In the genomic region with DNA sequence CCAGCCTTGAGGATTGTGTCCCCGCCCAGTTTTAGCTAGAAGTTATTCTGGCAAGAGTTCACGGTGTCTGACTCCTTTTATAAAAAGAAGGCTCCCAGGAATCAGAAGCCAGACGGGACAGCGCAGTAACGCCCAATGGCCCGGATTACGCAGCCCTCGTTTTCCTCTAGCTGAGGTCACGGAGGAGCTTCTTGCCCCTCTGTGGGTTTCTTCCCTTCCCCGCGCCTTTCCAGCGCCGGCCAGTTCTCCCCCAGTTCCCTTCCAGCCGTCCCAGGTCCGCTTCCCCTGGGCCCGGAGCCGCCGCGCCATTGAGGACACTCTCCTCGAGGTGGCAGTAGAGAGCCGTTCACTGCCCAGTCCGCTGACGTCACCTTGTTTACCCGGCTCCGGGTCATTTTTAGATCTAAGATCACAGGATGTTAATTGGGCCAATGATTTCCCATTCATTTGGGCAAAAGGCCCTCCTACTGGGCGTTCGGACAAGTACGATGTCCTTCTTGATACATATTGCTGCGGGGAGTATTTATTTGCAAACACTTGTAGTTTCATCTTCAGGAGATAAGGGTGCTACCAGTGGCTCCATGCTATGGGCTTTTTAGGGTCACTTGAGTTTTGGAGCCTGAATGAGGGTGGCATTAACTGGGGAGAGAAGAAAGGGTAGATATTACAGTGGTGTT, we compare ENCODE assay signal across 1 cellular context.
TF ChIP-seq lines count a peak whose summit lies in the region.

No MANE protein-coding gene starts in this region.

TF ChIP-seq in HepG2, 621 proteins besides CTCF, POLR2A, EP300 and RAD21 (continued from another document and continues in another):
- TF ChIP-seq, protein P1, sequence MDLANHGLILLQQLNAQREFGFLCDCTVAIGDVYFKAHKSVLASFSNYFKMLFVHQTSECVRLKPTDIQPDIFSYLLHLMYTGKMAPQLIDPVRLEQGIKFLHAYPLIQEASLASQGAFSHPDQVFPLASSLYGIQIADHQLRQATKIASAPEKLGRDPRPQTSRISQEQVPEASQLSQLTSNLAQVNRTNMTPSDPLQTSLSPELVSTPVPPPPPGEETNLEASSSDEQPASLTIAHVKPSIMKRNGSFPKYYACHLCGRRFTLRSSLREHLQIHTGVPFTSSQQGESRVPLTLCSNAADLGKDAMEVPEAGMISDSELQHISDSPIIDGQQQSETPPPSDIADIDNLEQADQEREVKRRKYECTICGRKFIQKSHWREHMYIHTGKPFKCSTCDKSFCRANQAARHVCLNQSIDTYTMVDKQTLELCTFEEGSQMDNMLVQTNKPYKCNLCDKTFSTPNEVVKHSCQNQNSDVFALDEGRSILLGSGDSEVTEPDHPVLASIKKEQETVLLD (CRISPR knock-in tag; IDR thresholded peaks at IDR 0.05; ENCODE audit: low read depth) = no peak
- TF ChIP-seq RELA (CRISPR knock-in tag; IDR thresholded peaks at IDR 0.05) (peak; percentile 82; the same call in 1 of the 2 replicates), U2AF1 (optimal IDR thresholded peaks at IDR 0.05; ENCODE audit: low read depth, low read length) (peak; percentile 88), ZNF180 (CRISPR knock-in tag; IDR thresholded peaks at IDR 0.05; ENCODE audit: borderline replicate concordance, low read depth) (no peak), ZNF3 (CRISPR knock-in tag; IDR thresholded peaks at IDR 0.05) (0 out of 2 replicates have a peak, but pooled peaks have one; percentile 49), THAP11 (CRISPR knock-in tag; IDR thresholded peaks at IDR 0.05) (no peak), MEF2D (CRISPR knock-in tag; IDR thresholded peaks at IDR 0.05) (peak; percentile 54; the same call in 1 of the 2 replicates), MAFK (conservative IDR thresholded peaks at IDR 0.05 in 1 of 2, IDR thresholded peaks at IDR 0.05 in 1 of 2; ENCODE audit: low read length in 2 of 2) (0 out of 4 replicates have a peak, but pooled peaks have one; percentile 0 to 5), ZNF644 (CRISPR knock-in tag; IDR thresholded peaks at IDR 0.05; ENCODE audit: low read depth) (peak; percentile 55; the same call in 1 of the 2 replicates), ZNF225 (CRISPR knock-in tag; IDR thresholded peaks at IDR 0.05) (no peak), ZMYM2 (CRISPR knock-in tag; IDR thresholded peaks at IDR 0.05) (0 out of 2 replicates have a peak, but pooled peaks have one; percentile 10), SPEN (CRISPR knock-in tag; IDR thresholded peaks at IDR 0.05; ENCODE audit: low read depth) (no peak), ZNF747 (CRISPR knock-in tag; IDR thresholded peaks at IDR 0.05; ENCODE audit: borderline replicate concordance) (no peak; the same call in 1 of the 2 replicates), ZNF460 (CRISPR knock-in tag; IDR thresholded peaks at IDR 0.05; ENCODE audit: borderline replicate concordance) (no peak), FOXA3 (CRISPR knock-in tag; IDR thresholded peaks at IDR 0.05) (peak; percentile 97), ZNF224 (CRISPR knock-in tag; IDR thresholded peaks at IDR 0.05) (no peak), SIX4 (CRISPR knock-in tag; IDR thresholded peaks at IDR 0.05) (peak; percentile 24; the same call in 1 of the 2 replicates), ZNF44 (CRISPR knock-in tag; IDR thresholded peaks at IDR 0.05) (no peak), ZNF441 (CRISPR knock-in tag; IDR thresholded peaks at IDR 0.05; ENCODE audit: borderline replicate concordance) (no peak), ZMYM3 (CRISPR knock-in tag; IDR thresholded peaks at IDR 0.05) (peak; percentile 89), ZNF670 (CRISPR knock-in tag; IDR thresholded peaks at IDR 0.05; ENCODE audit: borderline replicate concordance) (no peak), ZNF567 (CRISPR knock-in tag; IDR thresholded peaks at IDR 0.05; ENCODE audit: borderline replicate concordance) (no peak; the same call in 1 of the 2 replicates), HDAC1 (CRISPR knock-in tag; IDR thresholded peaks at IDR 0.05) (peak; percentile 59; the same call in 1 of the 2 replicates), RNF2 (conservative IDR thresholded peaks at IDR 0.05; ENCODE audit: low read depth) (no peak), ZNF546 (CRISPR knock-in tag; conservative IDR thresholded peaks at IDR 0.05) (no peak), RFX3 (CRISPR knock-in tag; IDR thresholded peaks at IDR 0.05) (no peak), NR3C1 (CRISPR knock-in tag; IDR thresholded peaks at IDR 0.05) (no peak)
- TF ChIP-seq, protein P2, sequence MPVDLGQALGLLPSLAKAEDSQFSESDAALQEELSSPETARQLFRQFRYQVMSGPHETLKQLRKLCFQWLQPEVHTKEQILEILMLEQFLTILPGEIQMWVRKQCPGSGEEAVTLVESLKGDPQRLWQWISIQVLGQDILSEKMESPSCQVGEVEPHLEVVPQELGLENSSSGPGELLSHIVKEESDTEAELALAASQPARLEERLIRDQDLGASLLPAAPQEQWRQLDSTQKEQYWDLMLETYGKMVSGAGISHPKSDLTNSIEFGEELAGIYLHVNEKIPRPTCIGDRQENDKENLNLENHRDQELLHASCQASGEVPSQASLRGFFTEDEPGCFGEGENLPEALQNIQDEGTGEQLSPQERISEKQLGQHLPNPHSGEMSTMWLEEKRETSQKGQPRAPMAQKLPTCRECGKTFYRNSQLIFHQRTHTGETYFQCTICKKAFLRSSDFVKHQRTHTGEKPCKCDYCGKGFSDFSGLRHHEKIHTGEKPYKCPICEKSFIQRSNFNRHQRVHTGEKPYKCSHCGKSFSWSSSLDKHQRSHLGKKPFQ (CRISPR knock-in tag; IDR thresholded peaks at IDR 0.05; ENCODE audit: insufficient replicate concordance) = no peak
- TF ChIP-seq, protein P3, sequence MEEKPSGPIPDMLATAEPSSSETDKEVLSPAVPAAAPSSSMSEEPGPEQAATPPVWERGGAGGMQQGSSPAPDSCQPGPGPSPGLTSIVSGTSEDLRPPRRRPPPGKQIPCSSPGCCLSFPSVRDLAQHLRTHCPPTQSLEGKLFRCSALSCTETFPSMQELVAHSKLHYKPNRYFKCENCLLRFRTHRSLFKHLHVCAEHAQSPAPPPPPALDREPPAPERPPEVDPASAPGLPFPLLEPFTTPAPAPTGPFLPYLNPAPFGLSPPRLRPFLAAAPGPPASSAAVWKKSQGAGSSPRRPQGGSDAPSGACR (CRISPR knock-in tag; IDR thresholded peaks at IDR 0.05) = no peak
- TF ChIP-seq, protein P4, sequence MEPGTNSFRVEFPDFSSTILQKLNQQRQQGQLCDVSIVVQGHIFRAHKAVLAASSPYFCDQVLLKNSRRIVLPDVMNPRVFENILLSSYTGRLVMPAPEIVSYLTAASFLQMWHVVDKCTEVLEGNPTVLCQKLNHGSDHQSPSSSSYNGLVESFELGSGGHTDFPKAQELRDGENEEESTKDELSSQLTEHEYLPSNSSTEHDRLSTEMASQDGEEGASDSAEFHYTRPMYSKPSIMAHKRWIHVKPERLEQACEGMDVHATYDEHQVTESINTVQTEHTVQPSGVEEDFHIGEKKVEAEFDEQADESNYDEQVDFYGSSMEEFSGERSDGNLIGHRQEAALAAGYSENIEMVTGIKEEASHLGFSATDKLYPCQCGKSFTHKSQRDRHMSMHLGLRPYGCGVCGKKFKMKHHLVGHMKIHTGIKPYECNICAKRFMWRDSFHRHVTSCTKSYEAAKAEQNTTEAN (CRISPR knock-in tag; conservative IDR thresholded peaks at IDR 0.05) = no peak
- TF ChIP-seq, protein P5, sequence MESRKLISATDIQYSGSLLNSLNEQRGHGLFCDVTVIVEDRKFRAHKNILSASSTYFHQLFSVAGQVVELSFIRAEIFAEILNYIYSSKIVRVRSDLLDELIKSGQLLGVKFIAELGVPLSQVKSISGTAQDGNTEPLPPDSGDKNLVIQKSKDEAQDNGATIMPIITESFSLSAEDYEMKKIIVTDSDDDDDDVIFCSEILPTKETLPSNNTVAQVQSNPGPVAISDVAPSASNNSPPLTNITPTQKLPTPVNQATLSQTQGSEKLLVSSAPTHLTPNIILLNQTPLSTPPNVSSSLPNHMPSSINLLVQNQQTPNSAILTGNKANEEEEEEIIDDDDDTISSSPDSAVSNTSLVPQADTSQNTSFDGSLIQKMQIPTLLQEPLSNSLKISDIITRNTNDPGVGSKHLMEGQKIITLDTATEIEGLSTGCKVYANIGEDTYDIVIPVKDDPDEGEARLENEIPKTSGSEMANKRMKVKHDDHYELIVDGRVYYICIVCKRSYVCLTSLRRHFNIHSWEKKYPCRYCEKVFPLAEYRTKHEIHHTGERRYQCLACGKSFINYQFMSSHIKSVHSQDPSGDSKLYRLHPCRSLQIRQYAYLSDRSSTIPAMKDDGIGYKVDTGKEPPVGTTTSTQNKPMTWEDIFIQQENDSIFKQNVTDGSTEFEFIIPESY (CRISPR knock-in tag; IDR thresholded peaks at IDR 0.05) = peak; percentile 66
- TF ChIP-seq, protein P6, sequence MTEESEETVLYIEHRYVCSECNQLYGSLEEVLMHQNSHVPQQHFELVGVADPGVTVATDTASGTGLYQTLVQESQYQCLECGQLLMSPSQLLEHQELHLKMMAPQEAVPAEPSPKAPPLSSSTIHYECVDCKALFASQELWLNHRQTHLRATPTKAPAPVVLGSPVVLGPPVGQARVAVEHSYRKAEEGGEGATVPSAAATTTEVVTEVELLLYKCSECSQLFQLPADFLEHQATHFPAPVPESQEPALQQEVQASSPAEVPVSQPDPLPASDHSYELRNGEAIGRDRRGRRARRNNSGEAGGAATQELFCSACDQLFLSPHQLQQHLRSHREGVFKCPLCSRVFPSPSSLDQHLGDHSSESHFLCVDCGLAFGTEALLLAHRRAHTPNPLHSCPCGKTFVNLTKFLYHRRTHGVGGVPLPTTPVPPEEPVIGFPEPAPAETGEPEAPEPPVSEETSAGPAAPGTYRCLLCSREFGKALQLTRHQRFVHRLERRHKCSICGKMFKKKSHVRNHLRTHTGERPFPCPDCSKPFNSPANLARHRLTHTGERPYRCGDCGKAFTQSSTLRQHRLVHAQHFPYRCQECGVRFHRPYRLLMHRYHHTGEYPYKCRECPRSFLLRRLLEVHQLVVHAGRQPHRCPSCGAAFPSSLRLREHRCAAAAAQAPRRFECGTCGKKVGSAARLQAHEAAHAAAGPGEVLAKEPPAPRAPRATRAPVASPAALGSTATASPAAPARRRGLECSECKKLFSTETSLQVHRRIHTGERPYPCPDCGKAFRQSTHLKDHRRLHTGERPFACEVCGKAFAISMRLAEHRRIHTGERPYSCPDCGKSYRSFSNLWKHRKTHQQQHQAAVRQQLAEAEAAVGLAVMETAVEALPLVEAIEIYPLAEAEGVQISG (CRISPR knock-in tag; IDR thresholded peaks at IDR 0.05) = peak; percentile 61; the same call in 1 of the 2 replicates
- TF ChIP-seq, protein P7, sequence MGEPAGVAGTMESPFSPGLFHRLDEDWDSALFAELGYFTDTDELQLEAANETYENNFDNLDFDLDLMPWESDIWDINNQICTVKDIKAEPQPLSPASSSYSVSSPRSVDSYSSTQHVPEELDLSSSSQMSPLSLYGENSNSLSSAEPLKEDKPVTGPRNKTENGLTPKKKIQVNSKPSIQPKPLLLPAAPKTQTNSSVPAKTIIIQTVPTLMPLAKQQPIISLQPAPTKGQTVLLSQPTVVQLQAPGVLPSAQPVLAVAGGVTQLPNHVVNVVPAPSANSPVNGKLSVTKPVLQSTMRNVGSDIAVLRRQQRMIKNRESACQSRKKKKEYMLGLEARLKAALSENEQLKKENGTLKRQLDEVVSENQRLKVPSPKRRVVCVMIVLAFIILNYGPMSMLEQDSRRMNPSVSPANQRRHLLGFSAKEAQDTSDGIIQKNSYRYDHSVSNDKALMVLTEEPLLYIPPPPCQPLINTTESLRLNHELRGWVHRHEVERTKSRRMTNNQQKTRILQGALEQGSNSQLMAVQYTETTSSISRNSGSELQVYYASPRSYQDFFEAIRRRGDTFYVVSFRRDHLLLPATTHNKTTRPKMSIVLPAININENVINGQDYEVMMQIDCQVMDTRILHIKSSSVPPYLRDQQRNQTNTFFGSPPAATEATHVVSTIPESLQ (CRISPR knock-in tag; conservative IDR thresholded peaks at IDR 0.05) = no peak
- TF ChIP-seq, protein P8, sequence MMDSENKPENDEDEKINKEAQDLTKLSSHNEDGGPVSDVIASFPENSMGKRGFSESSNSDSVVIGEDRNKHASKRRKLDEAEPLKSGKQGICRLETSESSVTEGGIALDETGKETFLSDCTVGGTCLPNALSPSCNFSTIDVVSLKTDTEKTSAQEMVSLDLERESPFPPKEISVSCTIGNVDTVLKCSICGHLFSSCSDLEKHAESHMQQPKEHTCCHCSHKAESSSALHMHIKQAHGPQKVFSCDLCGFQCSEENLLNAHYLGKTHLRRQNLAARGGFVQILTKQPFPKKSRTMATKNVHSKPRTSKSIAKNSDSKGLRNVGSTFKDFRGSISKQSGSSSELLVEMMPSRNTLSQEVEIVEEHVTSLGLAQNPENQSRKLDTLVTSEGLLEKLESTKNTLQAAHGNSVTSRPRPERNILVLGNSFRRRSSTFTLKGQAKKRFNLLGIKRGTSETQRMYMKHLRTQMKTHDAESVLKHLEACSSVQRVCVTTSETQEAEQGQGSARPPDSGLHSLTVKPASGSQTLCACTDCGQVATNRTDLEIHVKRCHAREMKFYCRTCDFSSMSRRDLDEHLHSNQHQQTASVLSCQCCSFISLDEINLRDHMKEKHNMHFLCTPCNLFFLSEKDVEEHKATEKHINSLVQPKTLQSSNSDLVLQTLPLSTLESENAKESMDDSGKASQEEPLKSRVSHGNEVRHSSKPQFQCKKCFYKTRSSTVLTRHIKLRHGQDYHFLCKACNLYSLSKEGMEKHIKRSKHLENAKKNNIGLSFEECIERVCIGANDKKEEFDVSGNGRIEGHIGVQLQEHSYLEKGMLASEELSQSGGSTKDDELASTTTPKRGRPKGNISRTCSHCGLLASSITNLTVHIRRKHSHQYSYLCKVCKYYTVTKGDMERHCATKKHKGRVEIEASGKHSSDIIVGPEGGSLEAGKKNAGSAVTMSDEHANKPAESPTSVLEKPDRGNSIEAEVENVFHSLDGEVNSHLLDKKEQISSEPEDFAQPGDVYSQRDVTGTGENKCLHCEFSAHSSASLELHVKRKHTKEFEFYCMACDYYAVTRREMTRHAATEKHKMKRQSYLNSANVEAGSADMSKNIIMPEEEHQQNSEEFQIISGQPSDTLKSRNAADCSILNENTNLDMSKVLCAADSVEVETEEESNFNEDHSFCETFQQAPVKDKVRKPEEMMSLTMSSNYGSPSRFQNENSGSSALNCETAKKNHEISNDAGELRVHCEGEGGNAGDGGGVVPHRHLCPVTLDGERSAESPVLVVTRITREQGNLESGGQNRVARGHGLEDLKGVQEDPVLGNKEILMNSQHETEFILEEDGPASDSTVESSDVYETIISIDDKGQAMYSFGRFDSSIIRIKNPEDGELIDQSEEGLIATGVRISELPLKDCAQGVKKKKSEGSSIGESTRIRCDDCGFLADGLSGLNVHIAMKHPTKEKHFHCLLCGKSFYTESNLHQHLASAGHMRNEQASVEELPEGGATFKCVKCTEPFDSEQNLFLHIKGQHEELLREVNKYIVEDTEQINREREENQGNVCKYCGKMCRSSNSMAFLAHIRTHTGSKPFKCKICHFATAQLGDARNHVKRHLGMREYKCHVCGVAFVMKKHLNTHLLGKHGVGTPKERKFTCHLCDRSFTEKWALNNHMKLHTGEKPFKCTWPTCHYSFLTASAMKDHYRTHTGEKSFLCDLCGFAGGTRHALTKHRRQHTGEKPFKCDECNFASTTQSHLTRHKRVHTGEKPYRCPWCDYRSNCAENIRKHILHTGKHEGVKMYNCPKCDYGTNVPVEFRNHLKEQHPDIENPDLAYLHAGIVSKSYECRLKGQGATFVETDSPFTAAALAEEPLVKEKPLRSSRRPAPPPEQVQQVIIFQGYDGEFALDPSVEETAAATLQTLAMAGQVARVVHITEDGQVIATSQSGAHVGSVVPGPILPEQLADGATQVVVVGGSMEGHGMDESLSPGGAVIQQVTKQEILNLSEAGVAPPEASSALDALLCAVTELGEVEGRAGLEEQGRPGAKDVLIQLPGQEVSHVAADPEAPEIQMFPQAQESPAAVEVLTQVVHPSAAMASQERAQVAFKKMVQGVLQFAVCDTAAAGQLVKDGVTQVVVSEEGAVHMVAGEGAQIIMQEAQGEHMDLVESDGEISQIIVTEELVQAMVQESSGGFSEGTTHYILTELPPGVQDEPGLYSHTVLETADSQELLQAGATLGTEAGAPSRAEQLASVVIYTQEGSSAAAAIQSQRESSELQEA (CRISPR knock-in tag; IDR thresholded peaks at IDR 0.05; ENCODE audit: not compliant biosample characterization) = no peak
